In the genomic region with DNA sequence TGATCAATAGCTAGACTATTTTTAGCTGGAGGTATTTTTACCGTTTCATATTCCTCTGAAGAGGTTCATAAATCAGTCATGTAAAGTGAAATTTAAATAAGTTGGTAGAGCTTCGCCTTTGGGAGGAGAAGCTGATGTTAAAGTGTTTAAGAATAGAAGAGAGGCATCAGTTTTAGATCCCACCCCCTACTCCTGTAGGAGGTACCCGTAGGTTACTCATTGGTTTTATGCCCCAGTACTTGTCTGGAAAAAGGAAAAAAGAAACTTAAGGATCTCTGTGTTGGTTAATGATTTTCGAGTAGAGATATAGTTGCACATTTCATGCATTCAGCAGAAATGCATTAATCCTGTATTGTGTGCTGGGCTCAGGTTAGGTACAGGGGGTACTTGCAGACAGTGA, we compare ENCODE assay signal across 10 cellular contexts. TPM values are rescaled to one million over a fixed set of nuclear protein-coding genes. Genes with fewer than 3 reads are reported as not detected.
"Had no signal": no experiment of that assay in that cellular context is flagged by ENCODE, and none has a peak within 500 bp of the region (broad histone marks: within the 10 kb centered on the region; RNA-seq: fewer than 3 reads in every experiment).

No MANE protein-coding gene starts in this region.

- H3K36me3 Mint-ChIP-seq: memory B cell had no signal

- ATAC-seq: activated CD8-positive, alpha-beta T cell treated with anti-CD3 and anti-CD28 coated beads, Interleukin-2, amount 10 ng/mL, durations not matched to agents 7 days and 5 days; left lobe of liver had no signal

- DNase-seq: activated CD4-positive, alpha-beta T cell treated with anti-CD3 and anti-CD28 coated beads for 48 hours; activated CD8-positive, alpha-beta memory T cell treated with anti-CD3 and anti-CD28 coated beads, Interleukin-2, amount 50 U/mL, for 48 hours; activated CD8-positive, alpha-beta T cell treated with anti-CD3 and anti-CD28 coated beads, Interleukin-2, amount 10 ng/mL, durations not matched to agents 7 days and 5 days; activated naive CD4-positive, alpha-beta T cell treated with anti-CD3 and anti-CD28 coated beads for 36 hours; stimulated activated CD4-positive, alpha-beta T cell treated with anti-CD3 and anti-CD28 coated beads, Interleukin-2, amount 100 ng/mL, for 48 hours; stimulated activated naive CD4-positive, alpha-beta T cell treated with Interleukin-2 at 50 U/mL for 16 hours had no signal

- H3K27ac Mint-ChIP-seq: activated CD8-positive, alpha-beta T cell treated with anti-CD3 and anti-CD28 coated beads, Interleukin-2, amount 10 ng/mL, durations not matched to agents 7 days and 5 days; activated naive CD4-positive, alpha-beta T cell treated with anti-CD3 and anti-CD28 coated beads for 36 hours; memory B cell; T-helper 1 cell treated with Interleukin-12 subunit alpha and Interleukin-12 subunit beta and Interleukin-4 antibody, amounts not matched to agents 30 μg/mL and 1 μg/mL, for 36 hours had no signal

- H3K4me3 Mint-ChIP-seq: activated CD8-positive, alpha-beta T cell treated with anti-CD3 and anti-CD28 coated beads, Interleukin-2, amount 10 ng/mL, durations not matched to agents 7 days and 5 days; activated naive CD4-positive, alpha-beta T cell treated with anti-CD3 and anti-CD28 coated beads for 36 hours; memory B cell; neural crest cell; T-helper 1 cell treated with Interleukin-12 subunit alpha and Interleukin-12 subunit beta and Interleukin-4 antibody, amounts not matched to agents 30 μg/mL and 1 μg/mL, for 36 hours had no signal

- H3K9me3 Mint-ChIP-seq: activated naive CD4-positive, alpha-beta T cell treated with anti-CD3 and anti-CD28 coated beads for 36 hours; memory B cell; neural crest cell; T-helper 1 cell treated with Interleukin-12 subunit alpha and Interleukin-12 subunit beta and Interleukin-4 antibody, amounts not matched to agents 30 μg/mL and 1 μg/mL, for 36 hours had no signal

RNA-seq across cellular contexts. Expression of a gene that starts 8.7 kb away (rescaled TPM):
- total RNA-seq: activated CD8-positive, alpha-beta T cell treated with anti-CD3 and anti-CD28 coated beads, Interleukin-2, amount 10 ng/mL, durations not matched to agents 7 days and 5 days; left lobe of liver had no signal
